19 cellular contexts compared by ENCODE assay signal in the genomic region with DNA sequence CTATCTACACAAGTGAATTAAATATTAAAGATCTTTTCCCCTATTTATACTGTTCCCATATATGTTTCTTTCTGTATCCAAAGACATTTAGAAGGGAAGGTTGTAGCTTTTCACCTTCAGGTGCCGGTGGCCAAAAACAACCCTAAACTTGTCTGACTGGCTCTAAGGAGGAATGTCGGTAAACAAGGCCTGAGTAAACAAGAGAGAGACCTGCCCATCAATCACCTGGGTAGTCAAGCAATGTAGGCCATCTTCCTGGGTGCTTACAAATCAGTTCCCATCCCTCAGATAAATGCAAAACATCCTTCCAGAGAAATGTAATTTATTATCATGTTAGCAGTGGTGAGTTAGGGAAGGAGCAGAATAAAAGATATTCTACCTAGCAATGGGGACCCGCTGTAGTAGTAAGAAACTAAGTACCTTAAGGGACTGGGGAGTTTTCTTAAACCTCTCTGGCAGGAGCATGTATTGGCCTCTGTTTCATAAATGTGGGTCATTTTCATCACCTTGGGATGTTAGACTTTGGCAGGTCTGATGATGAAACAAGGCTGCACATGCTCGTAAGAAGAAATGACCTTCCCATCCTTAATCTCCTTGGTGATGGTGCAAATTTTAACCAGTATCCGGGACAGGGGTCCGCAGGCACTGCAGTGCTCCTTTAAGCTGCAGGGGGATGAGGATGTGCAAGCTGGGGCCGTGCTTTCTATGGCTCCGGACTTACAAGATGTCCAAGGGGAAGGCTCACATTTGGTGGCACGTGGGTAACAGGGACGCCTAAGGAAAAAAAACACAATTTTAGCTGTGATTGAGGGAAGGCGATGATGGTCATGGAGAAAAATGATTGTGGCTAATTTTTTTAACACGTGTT. TPM values are rescaled to one million over a fixed set of nuclear protein-coding genes. Genes with fewer than 3 reads are reported as not detected.
A peak's percentile ranks its signal among the peaks of the same experiment; 100 is the strongest.
DNase-seq lines count a peak whose midpoint lies in the region; ATAC-seq, FAIRE-seq and TF ChIP-seq lines count a peak whose summit lies in the region.
"Had no signal": no experiment of that assay in that cellular context is flagged by ENCODE, and none has a peak within 500 bp of the region (broad histone marks: within the 10 kb centered on the region; RNA-seq: fewer than 3 reads in every experiment).

No MANE protein-coding gene starts in this region.

- no peak for FAIRE-seq in bronchial epithelial cell (lab: Jason Lieb, UNC)

- H3K36me3 ChIP-seq in ACC112 (ENCODE audit: insufficient read depth, low read length) (no peaks in the 10 kb centered on the region), bronchial epithelial cell (ENCODE audit: control insufficient read depth, insufficient read depth, low read length) (no peaks in the 10 kb centered on the region), mesenchymal stem cell (ENCODE audit: control insufficient read depth in 1 of 2, insufficient read depth in 2 of 2, low read depth in 1 of 2, low read length in 2 of 2) (no peaks in the 10 kb centered on the region)
- H3K36me3 ChIP-seq in naive thymus-derived CD4-positive, alpha-beta T cell (ENCODE audit: control insufficient read depth in 2 of 3, insufficient read depth in 3 of 3, low read length in 3 of 3), result no peaks in the 10 kb centered on the region
- H3K36me3 ChIP-seq: SJSA1, spleen, thoracic aorta had no signal

- peak overlapping the region; percentile 63 for H2BK5ac ChIP-seq in mesenchymal stem cell (ENCODE audit: low read depth, low read length, poor library complexity, severe bottlenecking)

- H3K23ac ChIP-seq in mesenchymal stem cell (ENCODE audit: low read length in 2 of 2), result no peak overlapping the region

- no peak overlapping the region for H3K4me3 Mint-ChIP-seq in naive thymus-derived CD4-positive, alpha-beta T cell
- H3K4me3 Mint-ChIP-seq: brain had no signal

- H3K9ac ChIP-seq in mesenchymal stem cell (ENCODE audit: low read length), result peak overlapping the region; percentile 56

- intact Hi-C loops in naive thymus-derived CD4-positive, alpha-beta T cell (cut with micrococcal nuclease), result no loop called here

- ATAC-seq in GM21723 (IDR thresholded peaks at IDR 0.05; ENCODE audit: unreplicated experiment) (no peak), GM18511 (IDR thresholded peaks at IDR 0.05; ENCODE audit: unreplicated experiment) (no peak)
- no peak for ATAC-seq in naive thymus-derived CD4-positive, alpha-beta T cell

- H3K27ac ChIP-seq in ACC112 (ENCODE audit: low read depth, low read length) (peak overlapping the region; percentile 84), mesenchymal stem cell (ENCODE audit: low read length, poor library complexity, severe bottlenecking) (peak overlapping the region; percentile 72)
- no peak overlapping the region for H3K27ac ChIP-seq in naive thymus-derived CD4-positive, alpha-beta T cell (ENCODE audit: low read depth, low read length)
- H3K27ac ChIP-seq: SJSA1, spleen, thoracic aorta had no signal

- DNase-seq in LNCaP clone FGC (ENCODE audit: low read depth), result peak; percentile 89
- DNase-seq in bronchial epithelial cell (ENCODE audit: low read depth), result peak; percentile 86
- DNase-seq in mesenchymal stem cell, result no peak
- no peak for DNase-seq in RKO (ENCODE audit: low spot score)
- DNase-seq in naive thymus-derived CD4-positive, alpha-beta T cell, result no peak
- DNase-seq: activated CD8-positive, alpha-beta memory T cell treated with anti-CD3 and anti-CD28 coated beads for 24 hours; activated gamma-delta T cell; effector memory CD4-positive, alpha-beta T cell; NCI-H187; NK-92 treated with Interleukin-12 subunit alpha and Interleukin-12 subunit beta, amount 100 ng/mL, for 24 hours; spleen had no signal

- H4K8ac ChIP-seq in mesenchymal stem cell (ENCODE audit: low read length), result no peak overlapping the region

- no peaks in the 10 kb centered on the region for H3K79me1 ChIP-seq in mesenchymal stem cell (replicated peaks; ENCODE audit: low read length, poor library complexity, severe bottlenecking)

- peaks cover 0 to 2% (median 0%) of the 10 kb centered on the region in 5 donors for H3K36me3 Mint-ChIP-seq in naive thymus-derived CD4-positive, alpha-beta T cell
- H3K36me3 Mint-ChIP-seq: brain had no signal

- H3K4me3 ChIP-seq in ACC112 (ENCODE audit: low read depth, low read length), result no peak overlapping the region
- H3K4me3 ChIP-seq in LNCaP clone FGC (ENCODE audit: low read depth, low read length), result no peak overlapping the region
- H3K4me3 ChIP-seq in bronchial epithelial cell (ENCODE audit: low read depth, low read length), result no peak overlapping the region
- no peak overlapping the region for H3K4me3 ChIP-seq in mesenchymal stem cell (ENCODE audit: insufficient read depth in 1 of 2, low read depth in 1 of 2, low read length in 2 of 2)
- no peak overlapping the region for H3K4me3 ChIP-seq in naive thymus-derived CD4-positive, alpha-beta T cell (ENCODE audit: low read length)
- H3K4me3 ChIP-seq: SJSA1, spleen, thoracic aorta had no signal

- H3K27ac Mint-ChIP-seq in naive thymus-derived CD4-positive, alpha-beta T cell, result no peak overlapping the region
- H3K27ac Mint-ChIP-seq: brain had no signal

- TF ChIP-seq CTCF in LNCaP clone FGC (IDR thresholded peaks at IDR 0.05; ENCODE audit: control insufficient read depth, extremely low read depth, insufficient read depth) (no peak), bronchial epithelial cell (IDR thresholded peaks at IDR 0.05; ENCODE audit: insufficient read depth, low read length, severe bottlenecking) (no peak)

- H4K91ac ChIP-seq in mesenchymal stem cell (ENCODE audit: low read length), result no peak overlapping the region

- H3K27me3 Mint-ChIP-seq in naive thymus-derived CD4-positive, alpha-beta T cell, result peaks cover 17 to 31% (median 28%) of the 10 kb centered on the region in 5 donors
- H3K27me3 Mint-ChIP-seq: brain had no signal

- H3K4ac ChIP-seq in mesenchymal stem cell (ENCODE audit: low read depth in 1 of 2, low read length in 2 of 2), result no peak overlapping the region

- H3K4me2 ChIP-seq in mesenchymal stem cell (ENCODE audit: low read length, poor library complexity, severe bottlenecking), result no peak overlapping the region

- no peaks in the 10 kb centered on the region for H3K9me3 ChIP-seq in mesenchymal stem cell (ENCODE audit: control insufficient read depth, low read length)
- H3K9me3 ChIP-seq in naive thymus-derived CD4-positive, alpha-beta T cell (ENCODE audit: control insufficient read depth in 2 of 3, low read length in 3 of 3), result no peaks in the 10 kb centered on the region
- H3K9me3 ChIP-seq: SJSA1, spleen, thoracic aorta had no signal

- no peak overlapping the region for H3K18ac ChIP-seq in mesenchymal stem cell (ENCODE audit: low read depth in 1 of 2, low read length in 2 of 2)

- POLR2A ChIA-PET in naive thymus-derived CD4-positive, alpha-beta T cell (lab: Charles Lee), result no interaction called here

- no peak overlapping the region for H2BK120ac ChIP-seq in mesenchymal stem cell (ENCODE audit: low read depth, low read length)

- no peak overlapping the region for H3K14ac ChIP-seq in mesenchymal stem cell (ENCODE audit: low read length in 2 of 2)

- H3K4me1 Mint-ChIP-seq in naive thymus-derived CD4-positive, alpha-beta T cell, result peaks cover 0 to 6% (median 0%) of the 10 kb centered on the region in 7 donors

- H2BK12ac ChIP-seq in mesenchymal stem cell (ENCODE audit: low read length in 2 of 2), result no peak overlapping the region

- no peak overlapping the region for H2BK15ac ChIP-seq in mesenchymal stem cell (ENCODE audit: low read depth, poor library complexity, severe bottlenecking)

- CTCF ChIA-PET in naive thymus-derived CD4-positive, alpha-beta T cell (lab: Charles Lee), result no interaction called here

- H3K79me2 ChIP-seq in ACC112 (ENCODE audit: control insufficient read depth, insufficient read depth, low read length, unreplicated experiment), result no peaks in the 10 kb centered on the region

- H3K4me1 ChIP-seq in ACC112 (ENCODE audit: control insufficient read depth, insufficient read depth, low read length, unreplicated experiment) (peaks cover 43% of the 10 kb centered on the region), mesenchymal stem cell (ENCODE audit: control insufficient read depth, insufficient read depth, low read depth, low read length) (peaks cover 12% of the 10 kb centered on the region)
- H3K4me1 ChIP-seq in naive thymus-derived CD4-positive, alpha-beta T cell (ENCODE audit: control insufficient read depth in 2 of 2, insufficient read depth in 2 of 2, low read length in 2 of 2), result no peaks in the 10 kb centered on the region
- H3K4me1 ChIP-seq: spleen had no signal

- peak overlapping the region; percentile 93 for H2AK5ac ChIP-seq in mesenchymal stem cell (ENCODE audit: low read length, severe bottlenecking)

- 84% methylated on average over 11 of the region's 12 CpGs for WGBS in mesenchymal stem cell

- H2AFZ ChIP-seq in ACC112 (ENCODE audit: low read length, unreplicated experiment) (no peak overlapping the region), mesenchymal stem cell (ENCODE audit: low read depth, low read length) (no peak overlapping the region)

- peaks cover 0 to 2% (median 0%) of the 10 kb centered on the region in 11 donors for H3K9me3 Mint-ChIP-seq in naive thymus-derived CD4-positive, alpha-beta T cell
- H3K9me3 Mint-ChIP-seq: brain had no signal

- H3K27me3 ChIP-seq in ACC112 (ENCODE audit: insufficient read depth, low read length), result no peaks in the 10 kb centered on the region
- no peaks in the 10 kb centered on the region for H3K27me3 ChIP-seq in bronchial epithelial cell (ENCODE audit: control insufficient read depth, insufficient read depth, low read length)
- H3K27me3 ChIP-seq in mesenchymal stem cell (ENCODE audit: control insufficient read depth in 1 of 2, insufficient read depth in 1 of 2, low read length in 2 of 2), result no peaks in the 10 kb centered on the region
- no peaks in the 10 kb centered on the region for H3K27me3 ChIP-seq in naive thymus-derived CD4-positive, alpha-beta T cell (ENCODE audit: control insufficient read depth in 2 of 2, insufficient read depth in 2 of 2, low read length in 2 of 2)
- H3K27me3 ChIP-seq: SJSA1 had no signal

RNA-seq across cellular contexts. Expression of a gene that starts 8.4 kb away (rescaled TPM):
- not detected in 2 replicates for total RNA-seq in bronchial epithelial cell
- polyA plus RNA-seq in mesenchymal stem cell (2013, experiment 1 of 2), result 0.06 TPM
- not detected for polyA plus RNA-seq in mesenchymal stem cell (2013, experiment 2 of 2)
- not detected for total RNA-seq in naive thymus-derived CD4-positive, alpha-beta T cell
- polyA plus RNA-seq in naive thymus-derived CD4-positive, alpha-beta T cell, result not detected
- total RNA-seq: liver, SJSA1, spleen, thoracic aorta had no signal
- polyA plus RNA-seq: liver, spleen had no signal

RNA-seq across cellular contexts. Expression of a gene that starts 20.9 kb away (rescaled TPM):
- 12.9 and 29.4 TPM in 2 replicates for total RNA-seq in bronchial epithelial cell
- polyA plus RNA-seq in mesenchymal stem cell (2013, experiment 1 of 2), result not detected
- not detected for polyA plus RNA-seq in mesenchymal stem cell (2013, experiment 2 of 2)
- total RNA-seq in naive thymus-derived CD4-positive, alpha-beta T cell, result under 1 TPM in 1 of 5 experiments, not detected in 4; 0.83 TPM
- polyA plus RNA-seq in naive thymus-derived CD4-positive, alpha-beta T cell, result not detected
- total RNA-seq: SJSA1 had no signal

RNA-seq across cellular contexts. Expression of a gene that starts 25.8 kb away (rescaled TPM):
- 0.13 TPM in 1 of 2 replicates, not detected in the other for total RNA-seq in bronchial epithelial cell
- polyA plus RNA-seq in mesenchymal stem cell (2013, experiment 1 of 2), result not detected
- not detected for polyA plus RNA-seq in mesenchymal stem cell (2013, experiment 2 of 2)
- not detected for total RNA-seq in naive thymus-derived CD4-positive, alpha-beta T cell
- not detected for polyA plus RNA-seq in naive thymus-derived CD4-positive, alpha-beta T cell
- total RNA-seq: liver, SJSA1, spleen, thoracic aorta had no signal
- polyA plus RNA-seq: AG04450, liver, spleen had no signal

RNA-seq across cellular contexts. Expression of a gene that starts 35.6 kb away (rescaled TPM):
- not detected in 2 replicates for total RNA-seq in bronchial epithelial cell
- polyA plus RNA-seq in mesenchymal stem cell (2013, experiment 1 of 2), result not detected
- polyA plus RNA-seq in mesenchymal stem cell (2013, experiment 2 of 2), result not detected
- total RNA-seq in naive thymus-derived CD4-positive, alpha-beta T cell, result not detected
- polyA plus RNA-seq in naive thymus-derived CD4-positive, alpha-beta T cell, result not detected
- total RNA-seq: liver, SJSA1, spleen, thoracic aorta had no signal
- polyA plus RNA-seq: AG04450, liver, spleen had no signal

RNA-seq across cellular contexts. Expression of a gene that starts 41.4 kb away (rescaled TPM):
- total RNA-seq in bronchial epithelial cell, result not detected in 2 replicates
- not detected for polyA plus RNA-seq in mesenchymal stem cell (2013, experiment 1 of 2)
- not detected for polyA plus RNA-seq in mesenchymal stem cell (2013, experiment 2 of 2)
- total RNA-seq in naive thymus-derived CD4-positive, alpha-beta T cell, result not detected
- not detected for polyA plus RNA-seq in naive thymus-derived CD4-positive, alpha-beta T cell
- total RNA-seq: liver, SJSA1, spleen, thoracic aorta had no signal
- polyA plus RNA-seq: AG04450, liver, spleen had no signal

Comparison
In these comparisons a context has a peak if more than half of its experiments do, and no peak if none do; other contexts are left out.
1. DNase-seq: peak in LNCaP clone FGC (single experiment) and bronchial epithelial cell (single experiment); none in mesenchymal stem cell (single experiment), RKO (single experiment) and naive thymus-derived CD4-positive, alpha-beta T cell (0 of 9).